Comparison of ENCODE assay signal across 13 cellular contexts in the genomic region with DNA sequence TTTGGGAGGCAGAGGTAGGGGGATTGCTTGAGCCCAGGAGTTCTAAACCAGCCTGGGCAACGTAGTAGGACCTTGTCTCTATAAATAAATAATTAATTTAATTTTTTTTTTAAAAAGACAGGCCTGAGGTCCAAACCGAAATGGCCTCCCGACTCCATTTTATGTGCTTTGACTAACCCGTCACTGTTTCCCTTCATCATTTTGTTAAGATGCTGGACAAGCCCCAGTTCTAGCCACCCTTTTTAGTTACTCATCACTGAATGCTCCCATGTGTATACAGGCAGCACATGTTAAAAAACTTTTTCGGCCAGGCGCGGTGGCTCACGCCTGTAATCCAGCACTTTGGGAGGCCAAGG.
A peak's percentile ranks its signal among the peaks of the same experiment; 100 is the strongest.
DNase-seq lines count a peak whose midpoint lies in the region; ATAC-seq, FAIRE-seq and TF ChIP-seq lines count a peak whose summit lies in the region.
"Had no signal": no experiment of that assay in that cellular context is flagged by ENCODE, and none has a peak within 500 bp of the region (broad histone marks: within the 10 kb centered on the region; RNA-seq: fewer than 3 reads in every experiment).

No MANE protein-coding gene starts in this region.

- peaks cover 13 to 23% of the 10 kb centered on the region in 2 donors for H3K36me3 Mint-ChIP-seq in activated T-cell treated with anti-CD3 and anti-CD28 coated beads, Interleukin-2, amount 50 U/mL, for 72 hours (ENCODE audit: insufficient read depth in 2 of 2)
- peaks cover 70% of the 10 kb centered on the region for H3K36me3 Mint-ChIP-seq in activated B cell treated with CpG ODN at 0.5 μM for 24 hours (ENCODE audit: low read depth)

- peak overlapping the region; percentile 79 for H3K27ac ChIP-seq in foreskin keratinocyte
- peak overlapping the region in 2 of 4 donors; percentile 60 to 70 for H3K27ac ChIP-seq in Peyer's patch

- H3K27me3 ChIP-seq in foreskin keratinocyte = no peaks in the 10 kb centered on the region
- H3K27me3 ChIP-seq in Peyer's patch = no peaks in the 10 kb centered on the region
- H3K27me3 ChIP-seq: left lung, suprapubic skin had no signal

- H3K4me3 Mint-ChIP-seq in activated T-cell treated with anti-CD3 and anti-CD28 coated beads, Interleukin-2, amount 50 U/mL, for 72 hours = peak overlapping the region; percentile 70 to 79
- peak overlapping the region; percentile 77 for H3K4me3 Mint-ChIP-seq in activated B cell treated with CpG ODN at 0.5 μM for 24 hours
- H3K4me3 Mint-ChIP-seq in stimulated activated naive CD8-positive, alpha-beta T cell treated with anti-CD3 and anti-CD28 coated beads, Interleukin-15, amount 100 ng/mL, for 72 hours = peak overlapping the region; percentile 81 to 84

- no peaks in the 10 kb centered on the region for H3K36me3 ChIP-seq in Peyer's patch
- H3K36me3 ChIP-seq: left lung, suprapubic skin had no signal

- ATAC-seq in activated T-cell treated with anti-CD3 and anti-CD28 coated beads, Interleukin-2, amount 50 U/mL, for 72 hours (replicated peaks in 1 of 2) = peak in 1 of 2 donors; percentile 16
- ATAC-seq in activated B cell treated with CpG ODN at 0.5 μM for 24 hours (ENCODE audit: low read depth) = no peak
- ATAC-seq in foreskin keratinocyte = no peak
- no peak for ATAC-seq in stimulated activated naive CD8-positive, alpha-beta T cell treated with anti-CD3 and anti-CD28 coated beads, Interleukin-15, amount 100 ng/mL, for 72 hours

- CTCF ChIA-PET in activated B cell treated with CpG ODN at 0.5 μM for 24 hours (lab: Charles Lee) = no interaction called here

- no peak overlapping the region for H3K27ac Mint-ChIP-seq in activated T-cell treated with anti-CD3 and anti-CD28 coated beads, Interleukin-2, amount 50 U/mL, for 72 hours
- peak overlapping the region; percentile 100 for H3K27ac Mint-ChIP-seq in activated B cell treated with CpG ODN at 0.5 μM for 24 hours
- H3K27ac Mint-ChIP-seq in stimulated activated naive CD8-positive, alpha-beta T cell treated with anti-CD3 and anti-CD28 coated beads, Interleukin-15, amount 100 ng/mL, for 72 hours = peak overlapping the region; percentile 100

- DNase-seq in activated T-cell treated with anti-CD3 and anti-CD28 coated beads, Interleukin-2, amount 50 U/mL, for 72 hours = no peak
- DNase-seq in activated T-cell treated with anti-CD3 and anti-CD28 coated beads, Interleukin-2, amount 50 U/mL, for 1 hour = no peak
- no peak for DNase-seq in activated B cell treated with CpG ODN at 0.5 μM for 24 hours
- DNase-seq in foreskin keratinocyte = no peak
- no peak for DNase-seq in stimulated activated naive CD8-positive, alpha-beta T cell treated with anti-CD3 and anti-CD28 coated beads, Interleukin-15, amount 100 ng/mL, for 72 hours
- no peak for DNase-seq in Peyer's patch
- no peak for DNase-seq in NCI-H510A (lab: John Stamatoyannopoulos, UW)
- no peak for DNase-seq in GM19239 (ENCODE audit: insufficient read length, low spot score)
- DNase-seq: NCI-H526 treated with DMSO at 0.1 percent for 48 hours, SIG-M5 had no signal

- POLR2A ChIA-PET in activated B cell treated with CpG ODN at 0.5 μM for 24 hours (lab: Charles Lee) = interaction anchor here (0.5 to 6.9 kb wide), 21 partner anchors 11 to 582 kb away, joined by 3 to 68 read pairs (median 6); a partner anchor contains a TSS

- no peak overlapping the region for H3K4me3 ChIP-seq in Peyer's patch
- H3K4me3 ChIP-seq: left lung, psoas muscle, suprapubic skin had no signal

- no peak for TF ChIP-seq CTCF in activated B cell treated with CpG ODN at 0.5 μM for 24 hours (IDR thresholded peaks at IDR 0.05)
- no peak for TF ChIP-seq CTCF in foreskin keratinocyte (conservative IDR thresholded peaks at IDR 0.05)
- no peak for TF ChIP-seq CTCF in Peyer's patch (IDR thresholded peaks at IDR 0.05)

- intact Hi-C loops in activated B cell treated with CpG ODN at 0.5 μM for 24 hours (cut with micrococcal nuclease) = loop anchor here (1.0 to 5.0 kb wide), 7 partner anchors 8 to 188 kb away; a partner anchor contains a TSS

- H3K4me1 Mint-ChIP-seq in activated T-cell treated with anti-CD3 and anti-CD28 coated beads, Interleukin-2, amount 50 U/mL, for 72 hours (ENCODE audit: low read depth) = peaks cover 21% of the 10 kb centered on the region
- H3K4me1 Mint-ChIP-seq in activated B cell treated with CpG ODN at 0.5 μM for 24 hours = peaks cover 81% of the 10 kb centered on the region
- H3K4me1 Mint-ChIP-seq in stimulated activated naive CD8-positive, alpha-beta T cell treated with anti-CD3 and anti-CD28 coated beads, Interleukin-15, amount 100 ng/mL, for 72 hours = peaks cover 26% of the 10 kb centered on the region

- H3K4me1 ChIP-seq in foreskin keratinocyte (no peaks in the 10 kb centered on the region), Peyer's patch (peaks cover 0 to 9% (median 2%) of the 10 kb centered on the region in 4 donors)
- H3K4me1 ChIP-seq: psoas muscle, suprapubic skin had no signal

- no peaks in the 10 kb centered on the region for H3K27me3 Mint-ChIP-seq in activated T-cell treated with anti-CD3 and anti-CD28 coated beads, Interleukin-2, amount 50 U/mL, for 72 hours (ENCODE audit: low read depth)
- H3K27me3 Mint-ChIP-seq in activated B cell treated with CpG ODN at 0.5 μM for 24 hours = no peaks in the 10 kb centered on the region
- no peaks in the 10 kb centered on the region for H3K27me3 Mint-ChIP-seq in stimulated activated naive CD8-positive, alpha-beta T cell treated with anti-CD3 and anti-CD28 coated beads, Interleukin-15, amount 100 ng/mL, for 72 hours

- FAIRE-seq in GM19239 (lab: Jason Lieb, UNC) = no peak

- H3K9me3 ChIP-seq in Peyer's patch = no peaks in the 10 kb centered on the region
- H3K9me3 ChIP-seq: psoas muscle, suprapubic skin had no signal

- TF ChIP-seq POLR2A in Peyer's patch (IDR thresholded peaks at IDR 0.05) = no peak

- peaks cover 6% of the 10 kb centered on the region in 2 donors for H3K9me3 Mint-ChIP-seq in activated T-cell treated with anti-CD3 and anti-CD28 coated beads, Interleukin-2, amount 50 U/mL, for 72 hours
- no peaks in the 10 kb centered on the region for H3K9me3 Mint-ChIP-seq in activated B cell treated with CpG ODN at 0.5 μM for 24 hours
- H3K9me3 Mint-ChIP-seq in stimulated activated naive CD8-positive, alpha-beta T cell treated with anti-CD3 and anti-CD28 coated beads, Interleukin-15, amount 100 ng/mL, for 72 hours = peaks cover 29 to 47% of the 10 kb centered on the region in 2 donors
